Comparison of ENCODE assay signal across 10 cellular contexts in the genomic region with DNA sequence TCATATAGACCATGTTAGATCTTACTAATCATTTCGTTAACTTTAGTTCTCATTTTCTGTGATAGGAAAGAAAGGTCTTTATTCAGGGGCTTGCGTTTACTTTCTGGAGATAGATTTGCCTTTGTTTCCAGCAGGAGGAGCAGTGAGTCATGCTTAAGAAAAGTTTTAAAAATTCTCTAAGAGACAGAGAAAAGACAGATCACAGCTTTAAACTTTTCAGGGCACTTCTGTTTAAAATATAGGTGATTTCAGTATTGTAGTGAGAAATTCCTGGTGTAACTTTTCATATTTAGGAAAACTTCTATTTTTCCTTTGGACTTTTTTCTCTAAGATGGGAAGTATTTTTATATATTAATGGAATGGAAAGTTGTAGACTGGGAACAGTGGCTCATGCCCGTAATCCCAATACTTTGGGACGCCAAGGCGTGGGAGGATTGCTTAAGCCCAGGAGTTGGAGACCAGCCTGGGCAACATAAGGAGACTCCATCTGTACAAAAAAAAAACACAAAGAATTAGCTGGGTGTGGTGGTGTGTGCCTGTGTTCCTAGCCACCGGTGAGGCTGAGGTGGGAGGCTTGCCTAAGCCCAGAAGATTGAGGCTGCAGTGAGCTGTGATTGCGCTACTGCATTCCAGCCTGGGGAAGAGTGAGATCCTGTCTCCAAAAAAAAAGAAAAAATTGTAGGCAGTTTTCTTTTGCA.
DNase-seq lines count a peak whose midpoint lies in the region; ATAC-seq and TF ChIP-seq lines count a peak whose summit lies in the region.
"Had no signal": no experiment of that assay in that cellular context is flagged by ENCODE, and none has a peak within 500 bp of the region (broad histone marks: within the 10 kb centered on the region; RNA-seq: fewer than 3 reads in every experiment).

No MANE protein-coding gene starts in this region.

- no peaks in the 10 kb centered on the region for H3K4me1 ChIP-seq in testis

- intact Hi-C loops in testis (cut with DNase I; ENCODE audit: low total_unique reads) = no loop called here

- no peaks in the 10 kb centered on the region for H3K27me3 ChIP-seq in testis

- no peaks in the 10 kb centered on the region for H3K9me3 ChIP-seq in testis

- H3K4me3 ChIP-seq in fibroblast of the aortic adventitia (ENCODE audit: low read depth, low read length) = no peak overlapping the region
- H3K4me3 ChIP-seq in testis = no peak overlapping the region

- DNase-seq in RPMI7951 (ENCODE audit: low read depth) = peak; percentile 29
- DNase-seq in fibroblast of the aortic adventitia (ENCODE audit: low read depth) = peak; percentile 59
- peak; percentile 12 for DNase-seq in smooth muscle cell of the brain vasculature (ENCODE audit: low read depth, low spot score)
- DNase-seq in GM19240 (ENCODE audit: insufficient read length, low spot score) = no peak
- DNase-seq in left lobe of liver (ENCODE audit: low spot score) = no peak
- no peak for DNase-seq in testis
- DNase-seq: activated B cell treated with CpG ODN at 0.5 μM for 24 hours, amniotic stem cell, NCI-H510A had no signal

- H3K36me3 ChIP-seq in testis (ENCODE audit: low read depth, missing control alignments) = no peaks in the 10 kb centered on the region

- no peak for TF ChIP-seq POLR2A in testis (IDR thresholded peaks at IDR 0.05)

- peak; percentile 25; the same call in 1 of the 3 replicates for TF ChIP-seq CTCF in GM12872 (IDR thresholded peaks at IDR 0.05; ENCODE audit: insufficient read depth, low read depth, low read length)
- peak; percentile 63 for TF ChIP-seq CTCF in fibroblast of the aortic adventitia (IDR thresholded peaks at IDR 0.05; ENCODE audit: insufficient read depth, low read length)
- TF ChIP-seq CTCF in testis (IDR thresholded peaks at IDR 0.05) = peak in 1 of 3 experiments; percentile 22

- ATAC-seq in left lobe of liver = no peak

- 62 to 81% methylated on average over 7 of the region's 7 CpGs for WGBS in testis, 2 donors

- no peak overlapping the region for H3K27ac ChIP-seq in testis

Comparison
In these comparisons a context has a peak if more than half of its experiments do, and no peak if none do; other contexts are left out.
1. DNase-seq: peak in RPMI7951 (single experiment), fibroblast of the aortic adventitia (single experiment) and smooth muscle cell of the brain vasculature (single experiment); none in GM19240 (single experiment), left lobe of liver (single experiment) and testis (single experiment).